Comparison of ENCODE assay signal across 30 cellular contexts in the genomic region with DNA sequence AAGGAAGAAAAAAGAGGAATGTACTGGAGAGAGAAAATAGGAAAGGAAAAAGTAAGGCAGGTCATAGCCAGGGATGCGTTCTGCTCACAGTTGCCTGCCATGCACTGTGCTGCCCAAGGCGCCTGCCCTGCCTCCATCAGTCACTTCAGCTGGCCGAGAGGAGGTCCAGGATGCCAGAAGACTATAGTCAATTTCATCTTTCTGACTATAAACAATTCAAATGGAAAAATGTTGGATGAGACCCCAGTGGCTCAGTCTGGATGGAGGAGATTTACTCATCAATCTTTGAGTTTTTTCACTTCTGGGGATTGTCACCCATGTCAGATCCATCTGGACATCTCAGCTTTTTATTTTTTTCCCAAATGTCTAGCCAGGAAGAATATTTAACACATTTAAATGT. TPM values are rescaled to one million over a fixed set of nuclear protein-coding genes. Genes with fewer than 3 reads are reported as not detected.
A peak's percentile ranks its signal among the peaks of the same experiment; 100 is the strongest.
DNase-seq lines count a peak whose midpoint lies in the region; ATAC-seq, FAIRE-seq and TF ChIP-seq lines count a peak whose summit lies in the region.
"Had no signal": no experiment of that assay in that cellular context is flagged by ENCODE, and none has a peak within 500 bp of the region (broad histone marks: within the 10 kb centered on the region; RNA-seq: fewer than 3 reads in every experiment).

No MANE protein-coding gene starts in this region.

- peaks cover 20% of the 10 kb centered on the region for H3K4me1 ChIP-seq in rectal smooth muscle tissue (ENCODE audit: control insufficient read depth, insufficient read depth, low read length)
- H3K4me1 ChIP-seq: SJSA1, testis, uterus had no signal

- no peak for ATAC-seq in GM18498 (IDR thresholded peaks at IDR 0.05; ENCODE audit: unreplicated experiment)
- ATAC-seq: heart right ventricle; left cardiac atrium; stimulated activated memory B cell treated with anti-CD40 and anti-IgM and Interleukin-4, amounts not matched to agents 10 μg/mL and 1 μg/mL and 100 μg/mL, for 72 hours had no signal

- FAIRE-seq in GM19239 (lab: Jason Lieb, UNC) = no peak
- FAIRE-seq: GM18507 had no signal

- no peak overlapping the region for H3K4me3 ChIP-seq in MG63
- no peak overlapping the region for H3K4me3 ChIP-seq in rectal smooth muscle tissue (ENCODE audit: low read length)
- H3K4me3 ChIP-seq: ascending aorta, dorsolateral prefrontal cortex, heart right ventricle, SJSA1, testis, uterus had no signal

- DNase-seq in AG20443 (ENCODE audit: low spot score) (peak; percentile 43), MG63 (peak; percentile 30), fibroblast of peridontal ligament (ENCODE audit: extremely low read depth) (peak; percentile 32), GM13977 (ENCODE audit: low spot score) (no peak), GM19239 (ENCODE audit: insufficient read length, low spot score) (no peak)
- DNase-seq: activated CD4-positive, alpha-beta T cell treated with anti-CD3 and anti-CD28 coated beads for 4 hours; activated naive CD4-positive, alpha-beta T cell treated with anti-CD3 and anti-CD28 coated beads for 36 hours; activated T-cell treated with anti-CD3 and anti-CD28 coated beads, Interleukin-2, amount 50 U/mL, for 48 hours; CD4-positive, alpha-beta T cell; central memory CD4-positive, alpha-beta T cell; DMS 273 treated with DMSO at 0.1 percent for 48 hours; dorsolateral prefrontal cortex; H9; heart right ventricle; Kasumi-1; left cardiac atrium; mammary epithelial cell; NCI-H1694 treated with DMSO at 0.1 percent for 48 hours; NCI-H69; occipital lobe; retina; stimulated activated CD4-positive, alpha-beta T cell treated with anti-CD3 and anti-CD28 coated beads, Interleukin-4, amount 100 ng/mL, for 1 hour; testis; uterus had no signal

- no peaks in the 10 kb centered on the region for H3K9me3 ChIP-seq in MG63
- H3K9me3 ChIP-seq: ascending aorta, heart right ventricle, SJSA1, testis, uterus had no signal

- H3K9ac ChIP-seq in rectal smooth muscle tissue (ENCODE audit: low read length) = no peak overlapping the region

- H3K27me3 ChIP-seq in MG63 (no peaks in the 10 kb centered on the region), rectal smooth muscle tissue (ENCODE audit: control insufficient read depth, insufficient read depth, low read length) (no peaks in the 10 kb centered on the region)
- H3K27me3 ChIP-seq: ascending aorta, SJSA1, testis, uterus had no signal

- TF ChIP-seq CTCF in GM13977 (IDR thresholded peaks at IDR 0.05; ENCODE audit: extremely low read depth, insufficient read depth, missing control alignments) = no peak

- H3K36me3 ChIP-seq in MG63 = no peaks in the 10 kb centered on the region
- no peaks in the 10 kb centered on the region for H3K36me3 ChIP-seq in rectal smooth muscle tissue (ENCODE audit: control insufficient read depth, insufficient read depth, low read length)
- H3K36me3 ChIP-seq: ascending aorta, heart right ventricle, SJSA1, uterus had no signal

- in situ Hi-C loops in GM13977 (cut with MboI; ENCODE audit: low pct_unique_long_range_greater_than_20kb, low sequenced_read_pairs, unreplicated experiment) = no loop called here

- H3K27ac ChIP-seq in rectal smooth muscle tissue (ENCODE audit: low read depth, low read length) = peak overlapping the region; percentile 76
- H3K27ac ChIP-seq: ascending aorta, dorsolateral prefrontal cortex, heart right ventricle, SJSA1, testis, uterus had no signal

RNA-seq across cellular contexts. Expression of a gene that starts 36.7 kb away (rescaled TPM):
- 78.3 and 109 TPM in 2 replicates for total RNA-seq in MG63 (2014; rRNA removed; shearing (Covaris generic); ENCODE audit: low replicate concordance)

Comparison
In these comparisons a context has a peak if more than half of its experiments do, and no peak if none do; other contexts are left out.
1. DNase-seq: peak in AG20443 (single experiment), MG63 (single experiment) and fibroblast of peridontal ligament (single experiment); none in GM13977 (single experiment) and GM19239 (single experiment).